In genomic region chr20:61256819-61257218, GRCh38 we compare ENCODE assay signal across 29 cellular contexts.
"Had no signal": no experiment of that assay in that cellular context is flagged by ENCODE, and none has a peak within 500 bp of the region (broad histone marks: within the 10 kb centered on the region; RNA-seq: fewer than 3 reads in every experiment).

No MANE protein-coding gene starts in this region.

- H3K4me1 Mint-ChIP-seq: activated CD4-positive, alpha-beta T cell treated with anti-CD3 and anti-CD28 coated beads for 36 hours; central memory CD8-positive, alpha-beta T cell had no signal

- H3K9me3 Mint-ChIP-seq: activated T-cell treated with anti-CD3 and anti-CD28 coated beads, Interleukin-2, amount 50 U/mL, for 24 hours; activated T-helper 2 cell treated with anti-CD3 and anti-CD28 coated beads, Interferon-gamma antibody, Interleukin-2, Interleukin-4, amounts not matched to agents 10 μg/mL and 5 μg/mL and 100 μg/mL, durations not matched to agents 14 hours and 24 hours and 36 hours; central memory CD8-positive, alpha-beta T cell had no signal

- H3K4me3 ChIP-seq: cardiac muscle cell had no signal

- ATAC-seq: activated CD4-positive, alpha-beta T cell treated with anti-CD3 and anti-CD28 coated beads for 36 hours; activated CD4-positive, CD25-positive, alpha-beta regulatory T cell treated with anti-CD3 and anti-CD28 coated beads, Interleukin-2, amount 50 U/mL, for 24 hours; activated CD8-positive, alpha-beta T cell treated with anti-CD3 and anti-CD28 coated beads, Interleukin-2, amount 10 ng/mL, durations not matched to agents 7 days and 5 days; activated naive CD4-positive, alpha-beta T cell treated with anti-CD3 and anti-CD28 coated beads, Interleukin-2, amount 50 U/mL, for 72 hours; PC-3; WTC11 had no signal

- DNase-seq: activated CD4-positive, alpha-beta T cell treated with anti-CD3 and anti-CD28 coated beads for 36 hours; activated CD4-positive, alpha-beta T cell treated with anti-CD3 and anti-CD28 coated beads, Interleukin-2, amount 10 ng/mL, durations not matched to agents 7 days and 5 days; activated CD4-positive, alpha-beta T cell treated with anti-CD3 and anti-CD28 coated beads, Interleukin-2, amount 50 U/mL, for 48 hours; activated CD8-positive, alpha-beta T cell treated with anti-CD3 and anti-CD28 coated beads, Interleukin-2, amount 10 ng/mL, durations not matched to agents 7 days and 5 days; activated gamma-delta T cell; activated naive CD4-positive, alpha-beta T cell treated with Interleukin-2 at 50 U/mL for 16 hours; activated T-cell treated with anti-CD3 and anti-CD28 coated beads, Interleukin-2, amount 50 U/mL, for 24 hours; amniotic stem cell; aorta; NCI-H1092 treated with DMSO at 0.1 percent for 48 hours; NCI-H1417; NCI-H146; NCI-H187; NCI-H2029 treated with DMSO at 0.1 percent for 48 hours; NCI-H2107; NCI-H2171; NCI-H510A; NCI-H748 treated with DMSO at 0.1 percent for 48 hours; NK-92 treated with Interleukin-12 subunit alpha and Interleukin-12 subunit beta, amount 100 ng/mL, for 24 hours; PC-3; Right ventricle myocardium superior; T1000 had no signal

- H3K36me3 ChIP-seq: cardiac muscle cell had no signal

- H3K27ac ChIP-seq: cardiac muscle cell, RWPE1 had no signal

- H3K27ac Mint-ChIP-seq: activated CD4-positive, alpha-beta T cell treated with anti-CD3 and anti-CD28 coated beads for 36 hours; activated CD4-positive, alpha-beta T cell treated with anti-CD3 and anti-CD28 coated beads, Interleukin-2, amount 10 ng/mL, durations not matched to agents 7 days and 5 days; activated CD8-positive, alpha-beta T cell treated with anti-CD3 and anti-CD28 coated beads, Interleukin-2, amount 10 ng/mL, durations not matched to agents 7 days and 5 days; activated naive CD4-positive, alpha-beta T cell treated with anti-CD3 and anti-CD28 coated beads, Interleukin-2, amount 50 U/mL, for 72 hours; activated T-cell treated with anti-CD3 and anti-CD28 coated beads, Interleukin-2, amount 50 U/mL, for 24 hours; activated T-helper 2 cell treated with anti-CD3 and anti-CD28 coated beads, Interferon-gamma antibody, Interleukin-2, Interleukin-4, amounts not matched to agents 10 μg/mL and 5 μg/mL and 100 μg/mL, durations not matched to agents 14 hours and 24 hours and 36 hours; WTC11 had no signal

- H3K4me3 Mint-ChIP-seq: activated CD4-positive, alpha-beta T cell treated with anti-CD3 and anti-CD28 coated beads for 36 hours; activated CD4-positive, alpha-beta T cell treated with anti-CD3 and anti-CD28 coated beads, Interleukin-2, amount 10 ng/mL, durations not matched to agents 7 days and 5 days; activated CD8-positive, alpha-beta T cell treated with anti-CD3 and anti-CD28 coated beads, Interleukin-2, amount 10 ng/mL, durations not matched to agents 7 days and 5 days; activated T-cell treated with anti-CD3 and anti-CD28 coated beads, Interleukin-2, amount 50 U/mL, for 24 hours; central memory CD8-positive, alpha-beta T cell; WTC11 had no signal
